24 cellular contexts compared by ENCODE assay signal in the genomic region with DNA sequence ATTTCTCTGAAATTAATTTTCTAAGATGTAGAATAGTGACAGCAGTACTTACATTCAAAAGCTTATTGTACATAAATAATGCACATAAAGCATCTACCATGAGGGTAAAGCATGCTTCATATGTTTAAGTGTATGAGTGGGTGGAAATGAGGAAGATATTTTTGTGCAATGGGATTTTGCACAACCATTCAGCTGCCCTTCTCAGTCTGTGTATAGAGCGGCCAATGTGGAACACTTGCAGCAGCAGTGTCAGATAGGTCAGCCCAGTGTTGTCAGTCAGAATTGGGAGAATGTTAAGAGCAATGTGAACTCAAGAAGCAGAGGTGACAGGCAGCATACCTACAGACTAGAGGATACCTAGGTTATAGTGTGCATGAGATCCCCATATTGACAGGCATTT.
"Had no signal": no experiment of that assay in that cellular context is flagged by ENCODE, and none has a peak within 500 bp of the region (broad histone marks: within the 10 kb centered on the region; RNA-seq: fewer than 3 reads in every experiment).

No MANE protein-coding gene starts in this region.

- H3K27ac ChIP-seq: neural progenitor cell, ovary, psoas muscle, tibial artery had no signal

- H3K4me3 ChIP-seq: mucosa of descending colon, neural progenitor cell, ovary, psoas muscle, tibial artery had no signal

- H3K36me3 ChIP-seq: neural progenitor cell, ovary, tibial artery had no signal

- H3K4me1 ChIP-seq: neural progenitor cell, psoas muscle, tibial artery had no signal

- FAIRE-seq: astrocyte, bronchial epithelial cell, frontal cortex had no signal

- H3K27me3 ChIP-seq: neural progenitor cell, ovary, tibial artery had no signal

- H3K9me3 ChIP-seq: psoas muscle had no signal

- ATAC-seq: activated CD4-positive, CD25-positive, alpha-beta regulatory T cell treated with anti-CD3 and anti-CD28 coated beads, Interleukin-2, amount 50 U/mL, for 24 hours; activated CD8-positive, alpha-beta T cell treated with anti-CD3 and anti-CD28 coated beads, Interleukin-2, amount 10 ng/mL, durations not matched to agents 7 days and 5 days; activated T-cell treated with anti-CD3 and anti-CD28 coated beads, Interleukin-2, amount 50 U/mL, for 4 hours; mucosa of descending colon; psoas muscle; right cardiac atrium had no signal

- DNase-seq: activated CD4-positive, alpha-beta T cell treated with anti-CD3 and anti-CD28 coated beads, Interleukin-2, amount 10 ng/mL, durations not matched to agents 7 days and 5 days; activated CD8-positive, alpha-beta memory T cell treated with anti-CD3 and anti-CD28 coated beads, Interleukin-2, amount 50 U/mL, for 4 hours; activated CD8-positive, alpha-beta T cell treated with anti-CD3 and anti-CD28 coated beads, Interleukin-2, amount 10 ng/mL, durations not matched to agents 7 days and 5 days; activated effector memory CD4-positive, alpha-beta T cell treated with Interleukin-2 at 50 U/mL for 16 hours; activated naive CD4-positive, alpha-beta T cell treated with anti-CD3 and anti-CD28 coated beads, Interleukin-2, amount 50 U/mL, for 16 hours; activated T-cell treated with anti-CD3 and anti-CD28 coated beads, Interleukin-2, amount 50 U/mL, for 4 hours; cerebellar nuclear complex; cortex of kidney; hypothalamus; islet precursor cell; mucosa of descending colon; naive B cell; ovary; psoas muscle; right cardiac atrium; stimulated activated CD4-positive, alpha-beta T cell treated with anti-CD3 and anti-CD28 coated beads, Interleukin-2, amount 100 ng/mL, for 24 hours; stimulated activated naive CD4-positive, alpha-beta T cell treated with Interleukin-2 at 50 U/mL for 16 hours; substantia nigra; tibial artery had no signal
